Comparison of ENCODE assay signal across 1 cellular context in genomic region chr21:44846485-44847260, GRCh38.
TF ChIP-seq lines count a peak whose summit lies in the region.

No MANE protein-coding gene starts in this region.

TF ChIP-seq in HepG2, 621 proteins besides CTCF, POLR2A, EP300 and RAD21 (continued from another document and continues in another):
- TF ChIP-seq JUNB (CRISPR knock-in tag; IDR thresholded peaks at IDR 0.05; ENCODE audit: borderline replicate concordance), result no peak
- TF ChIP-seq POGZ (CRISPR knock-in tag; IDR thresholded peaks at IDR 0.05), result no peak
- TF ChIP-seq ZNF44 (CRISPR knock-in tag; IDR thresholded peaks at IDR 0.05), result no peak
- TF ChIP-seq ZFYVE20 (CRISPR knock-in tag; IDR thresholded peaks at IDR 0.05; ENCODE audit: borderline replicate concordance, low read depth), result no peak
- TF ChIP-seq ZNF605 (CRISPR knock-in tag; IDR thresholded peaks at IDR 0.05), result 0 out of 2 replicates have a peak, but pooled peaks have one; percentile 17
- TF ChIP-seq MLLT10 (CRISPR knock-in tag; IDR thresholded peaks at IDR 0.05), result no peak
- TF ChIP-seq, protein P1, sequence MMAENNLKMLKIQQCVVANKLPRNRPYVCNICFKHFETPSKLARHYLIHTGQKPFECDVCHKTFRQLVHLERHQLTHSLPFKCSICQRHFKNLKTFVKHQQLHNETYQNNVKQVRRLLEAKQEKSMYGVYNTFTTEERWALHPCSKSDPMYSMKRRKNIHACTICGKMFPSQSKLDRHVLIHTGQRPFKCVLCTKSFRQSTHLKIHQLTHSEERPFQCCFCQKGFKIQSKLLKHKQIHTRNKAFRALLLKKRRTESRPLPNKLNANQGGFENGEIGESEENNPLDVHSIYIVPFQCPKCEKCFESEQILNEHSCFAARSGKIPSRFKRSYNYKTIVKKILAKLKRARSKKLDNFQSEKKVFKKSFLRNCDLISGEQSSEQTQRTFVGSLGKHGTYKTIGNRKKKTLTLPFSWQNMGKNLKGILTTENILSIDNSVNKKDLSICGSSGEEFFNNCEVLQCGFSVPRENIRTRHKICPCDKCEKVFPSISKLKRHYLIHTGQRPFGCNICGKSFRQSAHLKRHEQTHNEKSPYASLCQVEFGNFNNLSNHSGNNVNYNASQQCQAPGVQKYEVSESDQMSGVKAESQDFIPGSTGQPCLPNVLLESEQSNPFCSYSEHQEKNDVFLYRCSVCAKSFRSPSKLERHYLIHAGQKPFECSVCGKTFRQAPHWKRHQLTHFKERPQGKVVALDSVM (CRISPR knock-in tag; IDR thresholded peaks at IDR 0.05), result no peak
- TF ChIP-seq ZNF749 (CRISPR knock-in tag; IDR thresholded peaks at IDR 0.05; ENCODE audit: borderline replicate concordance), result no peak
- TF ChIP-seq ZNF383 (CRISPR knock-in tag; IDR thresholded peaks at IDR 0.05; ENCODE audit: borderline replicate concordance), result no peak
- TF ChIP-seq AGO1 (IDR thresholded peaks at IDR 0.05; ENCODE audit: low read depth, low read length, poor library complexity, severe bottlenecking), result peak; percentile 92
- TF ChIP-seq SRSF4 (IDR thresholded peaks at IDR 0.05; ENCODE audit: low read depth, low read length, poor library complexity, severe bottlenecking), result no peak
- no peak for TF ChIP-seq ZBTB21 (CRISPR knock-in tag; IDR thresholded peaks at IDR 0.05)
- no peak for TF ChIP-seq ZNF224 (CRISPR knock-in tag; IDR thresholded peaks at IDR 0.05)
- TF ChIP-seq HNRNPUL1 (IDR thresholded peaks at IDR 0.05; ENCODE audit: low read depth, low read length), result no peak
- no peak for TF ChIP-seq NFE2L1 (CRISPR knock-in tag; IDR thresholded peaks at IDR 0.05; ENCODE audit: borderline replicate concordance)
- no peak for TF ChIP-seq MTF1 (CRISPR knock-in tag; IDR thresholded peaks at IDR 0.05)
- no peak for TF ChIP-seq GABPA (IDR thresholded peaks at IDR 0.05; ENCODE audit: low read depth, low read length)
- 0 out of 2 replicates have a peak, but pooled peaks have one; percentile 18 for TF ChIP-seq GABPA (CRISPR knock-in tag; IDR thresholded peaks at IDR 0.05; ENCODE audit: low read depth)
- TF ChIP-seq MED13 (CRISPR knock-in tag; IDR thresholded peaks at IDR 0.05), result no peak
- no peak for TF ChIP-seq ZBTB40 (IDR thresholded peaks at IDR 0.05)
- 0 out of 2 replicates have a peak, but pooled peaks have one; percentile 28 for TF ChIP-seq ZBTB40 (CRISPR knock-in tag; IDR thresholded peaks at IDR 0.05)
- no peak for TF ChIP-seq SOX13 (IDR thresholded peaks at IDR 0.05)
- TF ChIP-seq SOX13 (CRISPR knock-in tag; conservative IDR thresholded peaks at IDR 0.05 in 1 of 2, IDR thresholded peaks at IDR 0.05 in 1 of 2), result no peak
- TF ChIP-seq NR2F1 (CRISPR knock-in tag; IDR thresholded peaks at IDR 0.05), result no peak
- TF ChIP-seq, protein P2, sequence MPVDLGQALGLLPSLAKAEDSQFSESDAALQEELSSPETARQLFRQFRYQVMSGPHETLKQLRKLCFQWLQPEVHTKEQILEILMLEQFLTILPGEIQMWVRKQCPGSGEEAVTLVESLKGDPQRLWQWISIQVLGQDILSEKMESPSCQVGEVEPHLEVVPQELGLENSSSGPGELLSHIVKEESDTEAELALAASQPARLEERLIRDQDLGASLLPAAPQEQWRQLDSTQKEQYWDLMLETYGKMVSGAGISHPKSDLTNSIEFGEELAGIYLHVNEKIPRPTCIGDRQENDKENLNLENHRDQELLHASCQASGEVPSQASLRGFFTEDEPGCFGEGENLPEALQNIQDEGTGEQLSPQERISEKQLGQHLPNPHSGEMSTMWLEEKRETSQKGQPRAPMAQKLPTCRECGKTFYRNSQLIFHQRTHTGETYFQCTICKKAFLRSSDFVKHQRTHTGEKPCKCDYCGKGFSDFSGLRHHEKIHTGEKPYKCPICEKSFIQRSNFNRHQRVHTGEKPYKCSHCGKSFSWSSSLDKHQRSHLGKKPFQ (CRISPR knock-in tag; IDR thresholded peaks at IDR 0.05; ENCODE audit: insufficient replicate concordance), result peak; percentile 74
- no peak for TF ChIP-seq LBX2 (CRISPR knock-in tag; IDR thresholded peaks at IDR 0.05; ENCODE audit: borderline replicate concordance)
- no peak for TF ChIP-seq ASH2L (IDR thresholded peaks at IDR 0.05; ENCODE audit: insufficient read length, low read depth, low read length)
- TF ChIP-seq ATF4 (CRISPR knock-in tag; IDR thresholded peaks at IDR 0.05), result no peak
- TF ChIP-seq JDP2 (CRISPR knock-in tag; IDR thresholded peaks at IDR 0.05; ENCODE audit: borderline replicate concordance), result no peak
- TF ChIP-seq SNRNP70 (IDR thresholded peaks at IDR 0.05; ENCODE audit: low read depth, low read length), result no peak
- TF ChIP-seq, protein P3, sequence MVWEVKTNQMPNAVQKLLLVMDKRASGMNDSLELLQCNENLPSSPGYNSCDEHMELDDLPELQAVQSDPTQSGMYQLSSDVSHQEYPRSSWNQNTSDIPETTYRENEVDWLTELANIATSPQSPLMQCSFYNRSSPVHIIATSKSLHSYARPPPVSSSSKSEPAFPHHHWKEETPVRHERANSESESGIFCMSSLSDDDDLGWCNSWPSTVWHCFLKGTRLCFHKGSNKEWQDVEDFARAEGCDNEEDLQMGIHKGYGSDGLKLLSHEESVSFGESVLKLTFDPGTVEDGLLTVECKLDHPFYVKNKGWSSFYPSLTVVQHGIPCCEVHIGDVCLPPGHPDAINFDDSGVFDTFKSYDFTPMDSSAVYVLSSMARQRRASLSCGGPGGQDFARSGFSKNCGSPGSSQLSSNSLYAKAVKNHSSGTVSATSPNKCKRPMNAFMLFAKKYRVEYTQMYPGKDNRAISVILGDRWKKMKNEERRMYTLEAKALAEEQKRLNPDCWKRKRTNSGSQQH (CRISPR knock-in tag; IDR thresholded peaks at IDR 0.05; ENCODE audit: low read depth), result no peak
- no peak for TF ChIP-seq FOXM1 (CRISPR knock-in tag; IDR thresholded peaks at IDR 0.05)
- no peak for TF ChIP-seq ZBTB33 (CRISPR knock-in tag; IDR thresholded peaks at IDR 0.05)
- TF ChIP-seq RERE (CRISPR knock-in tag; IDR thresholded peaks at IDR 0.05; ENCODE audit: low read depth), result 0 out of 2 replicates have a peak, but pooled peaks have one; percentile 18
